ENCODE assay signal across 27 cellular contexts in genomic region chr13:78169386-78169785, GRCh38.
"Had no signal": no experiment of that assay in that cellular context is flagged by ENCODE, and none has a peak within 500 bp of the region (broad histone marks: within the 10 kb centered on the region; RNA-seq: fewer than 3 reads in every experiment).

No MANE protein-coding gene starts in this region.

- H3K27me3 Mint-ChIP-seq: naive B cell; stimulated activated naive CD8-positive, alpha-beta T cell treated with anti-CD3 and anti-CD28 coated beads, Interleukin-15, amount 100 ng/mL, for 72 hours; type B pancreatic cell had no signal

- H3K27ac ChIP-seq: heart right ventricle, hepatocyte, left ventricle myocardium inferior, neutrophil, ovary, right atrium auricular region, skin epidermis, tibial nerve, vagina had no signal

- H3K36me3 ChIP-seq: heart right ventricle, left ventricle myocardium inferior, neutrophil, ovary, right atrium auricular region, tibial nerve, vagina had no signal

- H3K4me1 ChIP-seq: heart right ventricle, left ventricle myocardium inferior, right atrium auricular region, tibial nerve, vagina had no signal

- H3K4me3 Mint-ChIP-seq: mesothelial cell of epicardium; naive B cell; nephron; neural crest cell; stimulated activated naive CD8-positive, alpha-beta T cell treated with anti-CD3 and anti-CD28 coated beads, Interleukin-15, amount 100 ng/mL, for 72 hours; type B pancreatic cell had no signal

- H3K9me3 Mint-ChIP-seq: mesothelial cell of epicardium, nephron, neural crest cell, type B pancreatic cell had no signal

- H3K9me3 ChIP-seq: ovary, right atrium auricular region, vagina had no signal

- DNase-seq: heart right ventricle; islet precursor cell; left ventricle myocardium inferior; mesendoderm; naive B cell; occipital lobe; ovary; stimulated activated CD4-positive, alpha-beta T cell treated with anti-CD3 and anti-CD28 coated beads, Interleukin-12 subunit alpha, Interleukin-12 subunit beta, amount 100 ng/mL, for 4 hours; stimulated activated CD4-positive, alpha-beta T cell treated with anti-CD3 and anti-CD28 coated beads, Interleukin-15, amount 100 ng/mL, for 24 hours; stimulated activated CD4-positive, alpha-beta T cell treated with anti-CD3 and anti-CD28 coated beads, Interleukin-2, amount 100 ng/mL, for 24 hours; stimulated activated CD4-positive, alpha-beta T cell treated with anti-CD3 and anti-CD28 coated beads, Interleukin-4, amount 100 ng/mL, for 1 hour; stimulated activated naive CD4-positive, alpha-beta T cell treated with Interleukin-2 at 50 U/mL for 16 hours; stimulated activated naive CD8-positive, alpha-beta T cell treated with anti-CD3 and anti-CD28 coated beads, Interleukin-15, amount 100 ng/mL, for 72 hours; substantia nigra had no signal

- H3K79me2 ChIP-seq: hepatocyte had no signal

- H3K36me3 Mint-ChIP-seq: mesothelial cell of epicardium, type B pancreatic cell had no signal

- H3K27ac Mint-ChIP-seq: mesothelial cell of epicardium; naive B cell; nephron; progenitor cell of endocrine pancreas; stimulated activated naive CD8-positive, alpha-beta T cell treated with anti-CD3 and anti-CD28 coated beads, Interleukin-15, amount 100 ng/mL, for 72 hours; type B pancreatic cell had no signal

- ATAC-seq: heart right ventricle; sciatic nerve; stimulated activated naive CD8-positive, alpha-beta T cell treated with anti-CD3 and anti-CD28 coated beads, Interleukin-15, amount 100 ng/mL, for 72 hours had no signal

- H2AFZ ChIP-seq: hepatocyte had no signal

- H3K27me3 ChIP-seq: heart right ventricle, hepatocyte, neutrophil, ovary, right atrium auricular region, tibial nerve, vagina had no signal

- H3K4me2 ChIP-seq: hepatocyte had no signal

- H3K4me3 ChIP-seq: heart right ventricle, hepatocyte, left ventricle myocardium inferior, lung, ovary, right atrium auricular region, skin epidermis, tibial nerve, vagina had no signal

- H3K4me1 Mint-ChIP-seq: mesothelial cell of epicardium; naive B cell; nephron; neural crest cell; stimulated activated naive CD8-positive, alpha-beta T cell treated with anti-CD3 and anti-CD28 coated beads, Interleukin-15, amount 100 ng/mL, for 72 hours had no signal
